10 cellular contexts compared by ENCODE assay signal in the genomic region with DNA sequence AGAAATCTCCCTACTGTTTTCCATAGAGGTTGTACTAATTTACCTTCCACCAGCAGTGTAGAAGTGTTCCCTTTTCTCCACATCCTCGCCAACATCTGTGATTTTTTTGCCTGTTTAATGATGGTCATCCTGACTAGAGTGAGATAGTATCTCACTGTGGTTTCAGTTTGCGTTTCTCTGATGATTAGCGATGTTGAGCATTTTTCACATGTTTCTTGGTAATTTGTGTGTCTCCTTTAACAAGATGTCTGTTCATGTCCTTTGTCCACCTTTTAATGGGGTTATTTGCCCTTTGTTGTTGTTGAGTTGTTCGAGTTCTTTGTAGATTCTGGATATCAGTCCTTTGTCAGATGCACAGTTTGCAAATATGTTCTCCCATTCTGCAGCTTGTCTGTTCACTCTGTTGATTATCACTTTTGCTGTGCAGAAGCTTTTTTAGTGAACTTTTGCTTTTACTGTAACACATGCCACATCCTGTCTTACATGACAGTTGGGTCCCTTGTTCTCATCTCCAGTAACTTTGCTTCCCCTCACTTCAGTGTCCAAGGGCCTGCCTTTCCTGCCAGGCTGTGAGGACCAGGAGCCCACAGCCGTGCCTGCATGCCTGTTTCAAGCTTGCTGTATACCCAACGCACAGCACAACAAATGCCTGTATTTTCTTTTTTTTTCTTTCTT.
A peak's percentile ranks its signal among the peaks of the same experiment; 100 is the strongest.
DNase-seq lines count a peak whose midpoint lies in the region; ATAC-seq, FAIRE-seq and TF ChIP-seq lines count a peak whose summit lies in the region.
"Had no signal": no experiment of that assay in that cellular context is flagged by ENCODE, and none has a peak within 500 bp of the region (broad histone marks: within the 10 kb centered on the region; RNA-seq: fewer than 3 reads in every experiment).

No MANE protein-coding gene starts in this region.

- H3K4me1 ChIP-seq in GM12878 (ENCODE audit: control insufficient read depth, insufficient read depth, low read length), result peaks cover 23% of the 10 kb centered on the region
- H3K4me1 ChIP-seq in Caco-2, result peaks cover 9% of the 10 kb centered on the region

- in situ Hi-C loops in GM12878 (cut with MboI), result no loop called here

- under 1% methylated on average over 6 of the region's 6 CpGs for WGBS in GM12878 (ENCODE audit: insufficient coverage, insufficient replicate concordance, low lambda C conversion rate, missing lambda C conversion rate)

- H3K27me3 ChIP-seq in GM12878 (replicated peaks in 1 of 2; ENCODE audit: control insufficient read depth in 2 of 2, insufficient read depth in 2 of 2, low read length in 1 of 2) (no peaks in the 10 kb centered on the region), Caco-2 (replicated peaks; ENCODE audit: control insufficient read depth, insufficient read depth, low read length) (no peaks in the 10 kb centered on the region)

- intact Hi-C loops in GM12878 (cut with micrococcal nuclease; ENCODE audit: unreplicated experiment) (no loop called here), left cardiac atrium (cut with DNase I) (no loop called here), Caco-2 (cut with micrococcal nuclease; ENCODE audit: unreplicated experiment) (no loop called here)

- H3K36me3 Mint-ChIP-seq in IgD-negative memory B cell, result no peaks in the 10 kb centered on the region
- H3K36me3 Mint-ChIP-seq in Caco-2 (ENCODE audit: insufficient read depth, unreplicated experiment), result peaks cover 23% of the 10 kb centered on the region

- DNase-seq in GM12865 (ENCODE audit: low read depth) (peak; percentile 71), GM12878 (ENCODE audit: low read depth, low spot score) (peak; percentile 63), NCI-H1417 treated with DMSO at 0.1 percent for 48 hours (lab: John Stamatoyannopoulos, UW) (no peak), caudate nucleus (lab: John Stamatoyannopoulos, UW) (no peak), left cardiac atrium (no peak), Caco-2 (no peak)
- DNase-seq: NCI-H2107, substantia nigra had no signal

- peak overlapping the region in 1 of 3 donors; percentile 1 for H3K27ac Mint-ChIP-seq in IgD-negative memory B cell
- no peak overlapping the region for H3K27ac Mint-ChIP-seq in Caco-2 (ENCODE audit: unreplicated experiment)

- peaks cover 24 to 36% (median 33%) of the 10 kb centered on the region in 3 donors for H3K4me1 Mint-ChIP-seq in IgD-negative memory B cell
- peaks cover 38% of the 10 kb centered on the region for H3K4me1 Mint-ChIP-seq in Caco-2 (ENCODE audit: low read depth, unreplicated experiment)

- H3K36me3 ChIP-seq in GM12878 (ENCODE audit: control insufficient read depth in 2 of 2, insufficient read depth in 2 of 2, low read length in 1 of 2), result no peaks in the 10 kb centered on the region
- no peaks in the 10 kb centered on the region; the same call in 1 of the 2 replicates for H3K36me3 ChIP-seq in Caco-2 (ENCODE audit: control insufficient read depth, insufficient read depth, low read length)

- TF ChIP-seq POLR2A in GM12878 (IDR thresholded peaks at IDR 0.05; ENCODE audit: low read depth, low read length), result no peak

- no peak for TF ChIP-seq RAD21 in GM12878 (IDR thresholded peaks at IDR 0.05; ENCODE audit: insufficient read depth, low read depth, low read length)

- H3K4me2 ChIP-seq in GM12878 (ENCODE audit: control insufficient read depth, insufficient read depth), result peak overlapping the region; percentile 91

- POLR2A ChIA-PET in GM12878 (lab: Charles Lee) (interaction anchor here (0.6 to 0.7 kb wide), 2 partner anchors 114 to 242 kb away, joined by 4 to 5 read pairs; partner anchors contain the start of gene MAP1LC3B2), Caco-2 (lab: Charles Lee) (no interaction called here)

- peak overlapping the region; percentile 50 for H2AFZ ChIP-seq in GM12878 (ENCODE audit: control insufficient read depth, low read depth, low read length)

- CTCF ChIA-PET in GM12878 (lab: Yijun Ruan, JAX) (interaction anchor here (0.6 to 1.2 kb wide), 5 partner anchors 9 to 1448 kb away, joined by 3 to 4 read pairs (median 3); no protein-coding TSS in a partner anchor), Caco-2 (lab: Charles Lee) (interaction anchor here (0.6 to 1.1 kb wide), 2 partner anchors 12 to 17 kb away, joined by 3 read pairs; no protein-coding TSS in a partner anchor)

- no peaks in the 10 kb centered on the region for H3K79me2 ChIP-seq in GM12878 (ENCODE audit: control insufficient read depth, insufficient read depth, low read length)

- no peak for TF ChIP-seq EP300 in GM12878 (IDR thresholded peaks at IDR 0.05; ENCODE audit: borderline replicate concordance in 1 of 2, control insufficient read depth in 1 of 2, low read depth in 2 of 2, low read length in 2 of 2)

- peak overlapping the region; percentile 51 for H3K27ac ChIP-seq in GM12878 (ENCODE audit: control insufficient read depth, insufficient read depth)
- no peak overlapping the region for H3K27ac ChIP-seq in caudate nucleus (ENCODE audit: low read depth, low read length)

- peak; percentile 80 for FAIRE-seq in GM12878 (lab: Jason Lieb, UNC)

- H3K27me3 Mint-ChIP-seq in IgD-negative memory B cell (peaks cover 7% of the 10 kb centered on the region), Caco-2 (ENCODE audit: insufficient read depth, unreplicated experiment) (no peaks in the 10 kb centered on the region)

- H3K9me3 Mint-ChIP-seq in IgD-negative memory B cell (peaks cover 0 to 2% (median 1%) of the 10 kb centered on the region in 3 donors), Caco-2 (ENCODE audit: unreplicated experiment) (no peaks in the 10 kb centered on the region)

- RAD21 ChIA-PET in GM12878 (lab: Charles Lee; ENCODE audit: unreplicated experiment), result interaction anchor here (0.8 to 1.6 kb wide), 3 partner anchors 17 to 133 kb away, joined by 3 to 7 read pairs (median 3); no protein-coding TSS in a partner anchor

- H3K9me3 ChIP-seq in GM12878 (replicated peaks; ENCODE audit: control insufficient read depth, insufficient read depth, low read length) (no peaks in the 10 kb centered on the region), Caco-2 (no peaks in the 10 kb centered on the region)

- SMC1A ChIA-PET in GM12878 (lab: Charles Lee; ENCODE audit: uncharacterized antibody, unreplicated experiment), result interaction anchor here (1.2 to 1.6 kb wide), 4 partner anchors 11 to 113 kb away, joined by 3 to 7 read pairs (median 4); partner anchors contain the start of gene MAP1LC3B2

- H4K20me1 ChIP-seq in GM12878 (ENCODE audit: control insufficient read depth, insufficient read depth), result no peaks in the 10 kb centered on the region

- ATAC-seq in GM21515 (IDR thresholded peaks at IDR 0.05; ENCODE audit: unreplicated experiment) (peak; percentile 62), GM12878 (peak; percentile 64), left cardiac atrium (no peak)

- peak overlapping the region; percentile 19; the same call in 1 of the 2 replicates for H3K9ac ChIP-seq in GM12878 (ENCODE audit: control insufficient read depth, insufficient read depth, low read length)

- BruUV-seq in GM12878 (replicated peaks; lab: Mats Ljungman, UMichigan) (no TSS peak), Caco-2 (replicated peaks; lab: Mats Ljungman, UMichigan) (no TSS peak)

- peak overlapping the region; percentile 48 for H3K4me3 ChIP-seq in GM12865 (ENCODE audit: low read depth, low read length)
- peak overlapping the region; percentile 62; the same call in 1 of the 2 replicates for H3K4me3 ChIP-seq in GM12878
- H3K4me3 ChIP-seq in Caco-2 (ENCODE audit: low read depth, low read length), result no peak overlapping the region

- TF ChIP-seq CTCF in GM12865 (IDR thresholded peaks at IDR 0.05; ENCODE audit: insufficient read depth, low read depth, low read length, missing control alignments) (no peak), GM12878 (IDR thresholded peaks at IDR 0.05 in 2 of 3, conservative IDR thresholded peaks at IDR 0.05 in 1 of 3; ENCODE audit: control insufficient read depth in 2 of 3, extremely low read depth in 1 of 3, insufficient read depth in 1 of 3, low read depth in 3 of 3, low read length in 3 of 3) (no peak), Caco-2 (IDR thresholded peaks at IDR 0.05; ENCODE audit: insufficient read depth in 1 of 2, low read depth in 1 of 2, low read length in 1 of 2, severe bottlenecking in 1 of 2, unreplicated experiment in 1 of 2) (no peak)

- H3K4me3 Mint-ChIP-seq in IgD-negative memory B cell, result peak overlapping the region in 3 of 4 donors; percentile 57 to 89 (median 69)
- H3K4me3 Mint-ChIP-seq in Caco-2 (ENCODE audit: unreplicated experiment), result no peak overlapping the region

TF ChIP-seq in GM12878, 131 proteins besides CTCF, POLR2A, EP300 and RAD21 (continues in another document):
- peak in 1 of 2 experiments; percentile 45; a peak in 1 of 4 replicates for TF ChIP-seq ETV6 (conservative IDR thresholded peaks at IDR 0.05 in 1 of 2, IDR thresholded peaks at IDR 0.05 in 1 of 2; ENCODE audit: borderline replicate concordance in 1 of 2, low read depth in 1 of 2)
- 0 out of 2 replicates have a peak, but pooled peaks have one; percentile 8 for TF ChIP-seq CREB1 (IDR thresholded peaks at IDR 0.05; ENCODE audit: low read depth)
- TF ChIP-seq FOXM1 (IDR thresholded peaks at IDR 0.05; ENCODE audit: low read depth, low read length), result peak; percentile 62
- TF ChIP-seq TAF1 (IDR thresholded peaks at IDR 0.05; ENCODE audit: borderline replicate concordance, low read depth, low read length), result peak; percentile 28; the same call in 1 of the 2 replicates
- peak; percentile 48; the same call in 1 of the 2 replicates for TF ChIP-seq CBFB (IDR thresholded peaks at IDR 0.05; ENCODE audit: low read depth)
- peak; percentile 27; the same call in 1 of the 2 replicates for TF ChIP-seq BCL11A (IDR thresholded peaks at IDR 0.05; ENCODE audit: low read depth, low read length)
- peak; percentile 71 for TF ChIP-seq JUNB (IDR thresholded peaks at IDR 0.05)
- peak; percentile 50; the same call in 1 of the 2 replicates for TF ChIP-seq EED (IDR thresholded peaks at IDR 0.05; ENCODE audit: low read depth)
- no peak for TF ChIP-seq ELK1 (IDR thresholded peaks at IDR 0.05; ENCODE audit: low read depth, low read length)

Comparison
In these comparisons a context has a peak if more than half of its experiments do, and no peak if none do; other contexts are left out.
1. DNase-seq: peak in GM12865 (single experiment) and GM12878 (single experiment); none in NCI-H1417 treated with DMSO at 0.1 percent for 48 hours (single experiment), caudate nucleus (0 of 61), left cardiac atrium (single experiment) and Caco-2 (0 of 2).
2. ATAC-seq: peak in GM21515 (single experiment) and GM12878 (single experiment); none in left cardiac atrium (0 of 2).